ENCODE assay signal across 20 cellular contexts in genomic region chr11:70651036-70651435, GRCh38.
"Had no signal": no experiment of that assay in that cellular context is flagged by ENCODE, and none has a peak within 500 bp of the region (broad histone marks: within the 10 kb centered on the region; RNA-seq: fewer than 3 reads in every experiment).

No MANE protein-coding gene starts in this region.

- H3K4me3 Mint-ChIP-seq: stimulated activated effector memory CD8-positive, alpha-beta T cell treated with anti-CD3 and anti-CD28 coated beads, Interleukin-12 subunit alpha, Interleukin-12 subunit beta, amount 100 ng/mL, for 72 hours; stimulated activated memory B cell treated with anti-CD40 and anti-IgM and Interleukin-4, amounts not matched to agents 10 μg/mL and 1 μg/mL and 100 μg/mL, for 72 hours; stimulated activated naive B cell treated with anti-CD40 and anti-IgM and Interleukin-4, amounts not matched to agents 10 μg/mL and 1 μg/mL and 100 μg/mL, for 72 hours; stimulated activated naive CD8-positive, alpha-beta T cell treated with anti-CD3 and anti-CD28 coated beads, Interleukin-15, amount 100 ng/mL, for 72 hours; stimulated activated naive CD8-positive, alpha-beta T cell treated with anti-CD3 and anti-CD28 coated beads, Interleukin-15, Interleukin-2, amounts not matched to agents 100 ng/mL and 50 ng/mL, for 24 hours; type B pancreatic cell had no signal

- DNase-seq: stimulated activated naive CD4-positive, alpha-beta T cell treated with Interleukin-2 at 50 U/mL for 16 hours had no signal

- H3K4me1 ChIP-seq: stomach, suprapubic skin, testis, thyroid gland, tibial artery, tibial nerve, transverse colon, upper lobe of left lung, upper lobe of right lung, uterus, vagina had no signal

- H3K27ac Mint-ChIP-seq: stimulated activated effector memory CD8-positive, alpha-beta T cell treated with anti-CD3 and anti-CD28 coated beads, Interleukin-12 subunit alpha, Interleukin-12 subunit beta, amount 100 ng/mL, for 72 hours; stimulated activated memory B cell treated with anti-CD40 and anti-IgM and Interleukin-4, amounts not matched to agents 10 μg/mL and 1 μg/mL and 100 μg/mL, for 72 hours; stimulated activated naive B cell treated with anti-CD40 and anti-IgM and Interleukin-4, amounts not matched to agents 10 μg/mL and 1 μg/mL and 100 μg/mL, for 72 hours; stimulated activated naive CD8-positive, alpha-beta T cell treated with anti-CD3 and anti-CD28 coated beads, Interleukin-15, amount 100 ng/mL, for 72 hours; stimulated activated naive CD8-positive, alpha-beta T cell treated with anti-CD3 and anti-CD28 coated beads, Interleukin-15, Interleukin-2, amounts not matched to agents 100 ng/mL and 50 ng/mL, for 24 hours; type B pancreatic cell had no signal

- H3K36me3 ChIP-seq: stomach, suprapubic skin, thoracic aorta, thyroid gland, tibial artery, tibial nerve, transverse colon, upper lobe of left lung, upper lobe of right lung, uterus, vagina had no signal

- H3K27me3 ChIP-seq: testis, thyroid gland, transverse colon, upper lobe of left lung, upper lobe of right lung, uterus, vagina had no signal

- H3K9me3 Mint-ChIP-seq: stimulated activated effector memory CD8-positive, alpha-beta T cell treated with anti-CD3 and anti-CD28 coated beads, Interleukin-12 subunit alpha, Interleukin-12 subunit beta, amount 100 ng/mL, for 72 hours; stimulated activated naive B cell treated with anti-CD40 and anti-IgM and Interleukin-4, amounts not matched to agents 10 μg/mL and 1 μg/mL and 100 μg/mL, for 72 hours; stimulated activated naive CD8-positive, alpha-beta T cell treated with anti-CD3 and anti-CD28 coated beads, Interleukin-15, Interleukin-2, amounts not matched to agents 100 ng/mL and 50 ng/mL, for 24 hours; type B pancreatic cell had no signal

- H3K9me3 ChIP-seq: stomach, suprapubic skin, testis, thoracic aorta, thyroid gland, tibial artery, tibial nerve, transverse colon, upper lobe of left lung, upper lobe of right lung, uterus, vagina had no signal

- H3K4me1 Mint-ChIP-seq: stimulated activated memory B cell treated with anti-CD40 and anti-IgM and Interleukin-4, amounts not matched to agents 10 μg/mL and 1 μg/mL and 100 μg/mL, for 72 hours; stimulated activated naive B cell treated with anti-CD40 and anti-IgM and Interleukin-4, amounts not matched to agents 10 μg/mL and 1 μg/mL and 100 μg/mL, for 72 hours; stimulated activated naive CD8-positive, alpha-beta T cell treated with anti-CD3 and anti-CD28 coated beads, Interleukin-15, amount 100 ng/mL, for 72 hours had no signal

- H3K4me3 ChIP-seq: stomach, suprapubic skin, testis, thoracic aorta, thyroid gland, tibial artery, tibial nerve, transverse colon, upper lobe of left lung, upper lobe of right lung, uterus, vagina had no signal

- ATAC-seq: stimulated activated naive CD8-positive, alpha-beta T cell treated with anti-CD3 and anti-CD28 coated beads, Interleukin-15, Interleukin-2, amounts not matched to agents 100 U/mL and 50 U/mL, for 24 hours had no signal

- H3K27ac ChIP-seq: stomach, suprapubic skin, testis, thoracic aorta, thyroid gland, tibial artery, tibial nerve, transverse colon, upper lobe of left lung, upper lobe of right lung, uterus, vagina had no signal

- H3K36me3 Mint-ChIP-seq: stimulated activated effector memory CD8-positive, alpha-beta T cell treated with anti-CD3 and anti-CD28 coated beads, Interleukin-12 subunit alpha, Interleukin-12 subunit beta, amount 100 ng/mL, for 72 hours; stimulated activated memory B cell treated with anti-CD40 and anti-IgM and Interleukin-4, amounts not matched to agents 10 μg/mL and 1 μg/mL and 100 μg/mL, for 72 hours; stimulated activated naive B cell treated with anti-CD40 and anti-IgM and Interleukin-4, amounts not matched to agents 10 μg/mL and 1 μg/mL and 100 μg/mL, for 72 hours; type B pancreatic cell had no signal
